19 cellular contexts compared by ENCODE assay signal in genomic region chr1:146001734-146002133, GRCh38. TPM values are rescaled to one million over a fixed set of nuclear protein-coding genes. Genes with fewer than 3 reads are reported as not detected.
DNase-seq lines count a peak whose midpoint lies in the region; ATAC-seq and TF ChIP-seq lines count a peak whose summit lies in the region.
"Had no signal": no experiment of that assay in that cellular context is flagged by ENCODE, and none has a peak within 500 bp of the region (broad histone marks: within the 10 kb centered on the region; RNA-seq: fewer than 3 reads in every experiment).

No MANE protein-coding gene starts in this region.

- no peak for TF ChIP-seq POLR2A in erythroblast (IDR thresholded peaks at IDR 0.05; ENCODE audit: low read length)

- DNase-seq in activated CD4-positive, alpha-beta memory T cell treated with anti-CD3 and anti-CD28 coated beads for 36 hours = no peak
- no peak for DNase-seq in activated CD4-positive, alpha-beta memory T cell treated with anti-CD3 and anti-CD28 coated beads, Interleukin-2, amount 10 ng/mL, durations not matched to agents 7 days and 5 days
- DNase-seq in activated naive CD8-positive, alpha-beta T cell treated with anti-CD3 and anti-CD28 coated beads, Interleukin-2, amount 50 U/mL, for 24 hours = no peak
- DNase-seq in lower lobe of right lung (no peak), erythroblast (lab: John Stamatoyannopoulos, UW) (no peak), NCI-H510A (lab: John Stamatoyannopoulos, UW) (no peak)
- DNase-seq: activated CD4-positive, alpha-beta T cell treated with anti-CD3 and anti-CD28 coated beads, Interleukin-2, amount 10 ng/mL, durations not matched to agents 24 days and 14 days; activated gamma-delta T cell; Calu3; kidney; NCI-H82; stimulated activated CD4-positive, alpha-beta T cell treated with anti-CD3 and anti-CD28 coated beads, Interleukin-15, amount 100 ng/mL, for 24 hours; T-helper 1 cell had no signal

- H3K27me3 ChIP-seq in lower lobe of right lung (ENCODE audit: low read depth) (no peaks in the 10 kb centered on the region), thymus (ENCODE audit: control insufficient read depth, insufficient read depth) (no peaks in the 10 kb centered on the region)

- WGBS in thymus = 98% methylated on average over 2 of the region's 2 CpGs

- peak overlapping the region; percentile 82 for H3K27ac Mint-ChIP-seq in activated CD4-positive, alpha-beta memory T cell treated with anti-CD3 and anti-CD28 coated beads for 36 hours
- no peak overlapping the region for H3K27ac Mint-ChIP-seq in activated CD4-positive, alpha-beta memory T cell treated with anti-CD3 and anti-CD28 coated beads, Interleukin-2, amount 10 ng/mL, durations not matched to agents 7 days and 5 days
- peak overlapping the region; percentile 69 for H3K27ac Mint-ChIP-seq in activated naive CD8-positive, alpha-beta T cell treated with anti-CD3 and anti-CD28 coated beads, Interleukin-2, amount 50 U/mL, for 24 hours
- H3K27ac Mint-ChIP-seq: activated CD4-positive, alpha-beta T cell treated with anti-CD3 and anti-CD28 coated beads, Interleukin-2, amount 10 ng/mL, durations not matched to agents 24 days and 14 days; progenitor cell of endocrine pancreas had no signal

- H3K36me3 Mint-ChIP-seq in activated CD4-positive, alpha-beta memory T cell treated with anti-CD3 and anti-CD28 coated beads for 36 hours = no peaks in the 10 kb centered on the region
- no peaks in the 10 kb centered on the region for H3K36me3 Mint-ChIP-seq in activated CD4-positive, alpha-beta memory T cell treated with anti-CD3 and anti-CD28 coated beads, Interleukin-2, amount 10 ng/mL, durations not matched to agents 7 days and 5 days (ENCODE audit: low read depth)
- H3K36me3 Mint-ChIP-seq in activated naive CD8-positive, alpha-beta T cell treated with anti-CD3 and anti-CD28 coated beads, Interleukin-2, amount 50 U/mL, for 24 hours (ENCODE audit: low read depth) = no peaks in the 10 kb centered on the region

- no peak for ATAC-seq in activated naive CD8-positive, alpha-beta T cell treated with anti-CD3 and anti-CD28 coated beads, Interleukin-2, amount 50 U/mL, for 24 hours
- no peak for ATAC-seq in lower lobe of right lung
- no peak for ATAC-seq in HG03442 (IDR thresholded peaks at IDR 0.05; ENCODE audit: unreplicated experiment)
- ATAC-seq: A549 had no signal

- POLR2A ChIA-PET in activated CD4-positive, alpha-beta memory T cell treated with anti-CD3 and anti-CD28 coated beads for 36 hours (lab: Charles Lee) = interaction anchor here (0.7 to 4.6 kb wide), 3 partner anchors 11 to 22 kb away, joined by 3 to 23 read pairs (median 3); no protein-coding TSS in a partner anchor
- POLR2A ChIA-PET in activated CD4-positive, alpha-beta memory T cell treated with anti-CD3 and anti-CD28 coated beads, Interleukin-2, amount 10 ng/mL, durations not matched to agents 7 days and 5 days (lab: Charles Lee) = interaction anchor here (0.8 to 6.8 kb wide), 6 partner anchors 9 to 74 kb away, joined by 3 to 124 read pairs (median 6); partner anchors contain the start of genes LIX1L and RBM8A

- H3K27me3 Mint-ChIP-seq in activated CD4-positive, alpha-beta memory T cell treated with anti-CD3 and anti-CD28 coated beads for 36 hours = no peaks in the 10 kb centered on the region
- H3K27me3 Mint-ChIP-seq in activated CD4-positive, alpha-beta memory T cell treated with anti-CD3 and anti-CD28 coated beads, Interleukin-2, amount 10 ng/mL, durations not matched to agents 7 days and 5 days = no peaks in the 10 kb centered on the region
- H3K27me3 Mint-ChIP-seq in activated naive CD8-positive, alpha-beta T cell treated with anti-CD3 and anti-CD28 coated beads, Interleukin-2, amount 50 U/mL, for 24 hours = no peaks in the 10 kb centered on the region
- H3K27me3 Mint-ChIP-seq: activated CD4-positive, alpha-beta T cell treated with anti-CD3 and anti-CD28 coated beads, Interleukin-2, amount 10 ng/mL, durations not matched to agents 24 days and 14 days had no signal

- intact Hi-C loops in activated CD4-positive, alpha-beta memory T cell treated with anti-CD3 and anti-CD28 coated beads for 36 hours (cut with micrococcal nuclease) = no loop called here
- intact Hi-C loops in lower lobe of right lung (cut with DNase I) = no loop called here

- H3K4me3 ChIP-seq in lower lobe of right lung (no peak overlapping the region), thymus (ENCODE audit: low read length) (no peak overlapping the region)
- H3K4me3 ChIP-seq: A549 had no signal

- H3K9me3 ChIP-seq in lower lobe of right lung = no peaks in the 10 kb centered on the region
- no peaks in the 10 kb centered on the region for H3K9me3 ChIP-seq in thymus (ENCODE audit: control insufficient read depth)
- H3K9me3 ChIP-seq: A549 had no signal

- H3K4me1 ChIP-seq in lower lobe of right lung = peaks cover 62% of the 10 kb centered on the region
- peaks cover 18% of the 10 kb centered on the region for H3K4me1 ChIP-seq in thymus (ENCODE audit: control insufficient read depth, insufficient read depth, low read length)

- H3K4me1 Mint-ChIP-seq in activated CD4-positive, alpha-beta memory T cell treated with anti-CD3 and anti-CD28 coated beads for 36 hours (ENCODE audit: low read depth) = peaks cover 69% of the 10 kb centered on the region
- H3K4me1 Mint-ChIP-seq in activated CD4-positive, alpha-beta memory T cell treated with anti-CD3 and anti-CD28 coated beads, Interleukin-2, amount 10 ng/mL, durations not matched to agents 7 days and 5 days = peaks cover 63% of the 10 kb centered on the region
- peaks cover 77% of the 10 kb centered on the region for H3K4me1 Mint-ChIP-seq in activated naive CD8-positive, alpha-beta T cell treated with anti-CD3 and anti-CD28 coated beads, Interleukin-2, amount 50 U/mL, for 24 hours

- no peak overlapping the region for H3K4me3 Mint-ChIP-seq in activated CD4-positive, alpha-beta memory T cell treated with anti-CD3 and anti-CD28 coated beads for 36 hours
- no peak overlapping the region for H3K4me3 Mint-ChIP-seq in activated CD4-positive, alpha-beta memory T cell treated with anti-CD3 and anti-CD28 coated beads, Interleukin-2, amount 10 ng/mL, durations not matched to agents 7 days and 5 days
- H3K4me3 Mint-ChIP-seq in activated naive CD8-positive, alpha-beta T cell treated with anti-CD3 and anti-CD28 coated beads, Interleukin-2, amount 50 U/mL, for 24 hours = no peak overlapping the region
- H3K4me3 Mint-ChIP-seq: activated CD4-positive, alpha-beta T cell treated with anti-CD3 and anti-CD28 coated beads, Interleukin-2, amount 10 ng/mL, durations not matched to agents 24 days and 14 days had no signal

- no peaks in the 10 kb centered on the region for H3K36me3 ChIP-seq in lower lobe of right lung
- no peaks in the 10 kb centered on the region for H3K36me3 ChIP-seq in thymus (ENCODE audit: control insufficient read depth, insufficient read depth)

- TF ChIP-seq CTCF in lower lobe of right lung (IDR thresholded peaks at IDR 0.05) = no peak

- no peaks in the 10 kb centered on the region for H3K9me3 Mint-ChIP-seq in activated CD4-positive, alpha-beta memory T cell treated with anti-CD3 and anti-CD28 coated beads for 36 hours
- H3K9me3 Mint-ChIP-seq in activated CD4-positive, alpha-beta memory T cell treated with anti-CD3 and anti-CD28 coated beads, Interleukin-2, amount 10 ng/mL, durations not matched to agents 7 days and 5 days = no peaks in the 10 kb centered on the region
- H3K9me3 Mint-ChIP-seq in activated naive CD8-positive, alpha-beta T cell treated with anti-CD3 and anti-CD28 coated beads, Interleukin-2, amount 50 U/mL, for 24 hours = no peaks in the 10 kb centered on the region
- H3K9me3 Mint-ChIP-seq: activated CD4-positive, alpha-beta T cell treated with anti-CD3 and anti-CD28 coated beads, Interleukin-2, amount 10 ng/mL, durations not matched to agents 24 days and 14 days had no signal

- CTCF ChIA-PET in activated CD4-positive, alpha-beta memory T cell treated with anti-CD3 and anti-CD28 coated beads for 36 hours (lab: Charles Lee) = interaction anchor here (0.6 to 4.5 kb wide), 2 partner anchors 23 to 34 kb away, joined by 3 to 67 read pairs; no protein-coding TSS in a partner anchor
- CTCF ChIA-PET in activated CD4-positive, alpha-beta memory T cell treated with anti-CD3 and anti-CD28 coated beads, Interleukin-2, amount 10 ng/mL, durations not matched to agents 7 days and 5 days (lab: Charles Lee) = interaction anchor here (14.9 kb wide), 1 partner anchor 22 kb away, joined by 349 read pairs; no protein-coding TSS in a partner anchor

- H3K27ac ChIP-seq in lower lobe of right lung = peak overlapping the region; percentile 69
- H3K27ac ChIP-seq in thymus (ENCODE audit: low read depth) = peak overlapping the region; percentile 46
- H3K27ac ChIP-seq: A549, RWPE1 had no signal

RNA-seq across cellular contexts. Expression of gene TXNIP, which starts 5.4 kb away (rescaled TPM):
- total RNA-seq in activated CD4-positive, alpha-beta memory T cell treated with anti-CD3 and anti-CD28 coated beads for 36 hours = 10 to 100 TPM; 82.6 to 88.8 TPM
- total RNA-seq in activated CD4-positive, alpha-beta memory T cell treated with anti-CD3 and anti-CD28 coated beads, Interleukin-2, amount 10 ng/mL, durations not matched to agents 7 days and 5 days = 100 to 1,000 TPM; 397 to 407 TPM
- total RNA-seq in lower lobe of right lung = 1,554 TPM
- polyA plus RNA-seq in thymus = 1,022 TPM

RNA-seq across cellular contexts. Expression of gene HJV, which starts 19.8 kb away (rescaled TPM):
- not detected for total RNA-seq in activated CD4-positive, alpha-beta memory T cell treated with anti-CD3 and anti-CD28 coated beads for 36 hours
- not detected for total RNA-seq in activated CD4-positive, alpha-beta memory T cell treated with anti-CD3 and anti-CD28 coated beads, Interleukin-2, amount 10 ng/mL, durations not matched to agents 7 days and 5 days
- total RNA-seq in lower lobe of right lung = not detected
- 0.62 TPM for polyA plus RNA-seq in thymus
- total RNA-seq: activated CD4-positive, alpha-beta T cell treated with anti-CD3 and anti-CD28 coated beads, Interleukin-2, amount 10 ng/mL, durations not matched to agents 24 days and 14 days; bronchial epithelial cell; Calu3; kidney; progenitor cell of endocrine pancreas had no signal
- polyA plus RNA-seq: A549 had no signal

RNA-seq across cellular contexts. Expression of gene POLR3GL, which starts 37.2 kb away (rescaled TPM):
- total RNA-seq in activated CD4-positive, alpha-beta memory T cell treated with anti-CD3 and anti-CD28 coated beads for 36 hours = 10 to 100 TPM; 27.3 to 30.9 TPM
- total RNA-seq in activated CD4-positive, alpha-beta memory T cell treated with anti-CD3 and anti-CD28 coated beads, Interleukin-2, amount 10 ng/mL, durations not matched to agents 7 days and 5 days = 10 to 100 TPM; 32.4 to 33.7 TPM
- 25.4 TPM for total RNA-seq in lower lobe of right lung
- polyA plus RNA-seq in thymus = 89.6 TPM

RNA-seq across cellular contexts. Expression of gene ANKRD34A, which starts 37.4 kb away (rescaled TPM):
- 1 to 10 TPM; 4.6 to 4.7 TPM for total RNA-seq in activated CD4-positive, alpha-beta memory T cell treated with anti-CD3 and anti-CD28 coated beads for 36 hours
- 1 to 10 TPM; 2.9 to 3.7 TPM for total RNA-seq in activated CD4-positive, alpha-beta memory T cell treated with anti-CD3 and anti-CD28 coated beads, Interleukin-2, amount 10 ng/mL, durations not matched to agents 7 days and 5 days
- 0.41 TPM for total RNA-seq in lower lobe of right lung
- 0.89 TPM for polyA plus RNA-seq in thymus

RNA-seq across cellular contexts. Expression of gene LIX1L, which starts 43.9 kb away (rescaled TPM):
- total RNA-seq in activated CD4-positive, alpha-beta memory T cell treated with anti-CD3 and anti-CD28 coated beads for 36 hours = 10 to 100 TPM; 46.6 to 47.8 TPM
- total RNA-seq in activated CD4-positive, alpha-beta memory T cell treated with anti-CD3 and anti-CD28 coated beads, Interleukin-2, amount 10 ng/mL, durations not matched to agents 7 days and 5 days = 10 to 100 TPM; 50.3 to 51.0 TPM
- 30.9 TPM for total RNA-seq in lower lobe of right lung
- polyA plus RNA-seq in thymus = 22.0 TPM

Comparison
In these comparisons a context has a peak if more than half of its experiments do, and no peak if none do; other contexts are left out.
1. RNA of gene TXNIP, which starts 5.4 kb away (total RNA-seq): 1,554 TPM in lower lobe of right lung (single experiment) and 397 to 407 TPM in activated CD4-positive, alpha-beta memory T cell treated with anti-CD3 and anti-CD28 coated beads, Interleukin-2, amount 10 ng/mL, durations not matched to agents 7 days and 5 days; 82.6 to 88.8 TPM in activated CD4-positive, alpha-beta memory T cell treated with anti-CD3 and anti-CD28 coated beads for 36 hours; every median in the first group is over 4 times any median in the second.